In the genomic region with DNA sequence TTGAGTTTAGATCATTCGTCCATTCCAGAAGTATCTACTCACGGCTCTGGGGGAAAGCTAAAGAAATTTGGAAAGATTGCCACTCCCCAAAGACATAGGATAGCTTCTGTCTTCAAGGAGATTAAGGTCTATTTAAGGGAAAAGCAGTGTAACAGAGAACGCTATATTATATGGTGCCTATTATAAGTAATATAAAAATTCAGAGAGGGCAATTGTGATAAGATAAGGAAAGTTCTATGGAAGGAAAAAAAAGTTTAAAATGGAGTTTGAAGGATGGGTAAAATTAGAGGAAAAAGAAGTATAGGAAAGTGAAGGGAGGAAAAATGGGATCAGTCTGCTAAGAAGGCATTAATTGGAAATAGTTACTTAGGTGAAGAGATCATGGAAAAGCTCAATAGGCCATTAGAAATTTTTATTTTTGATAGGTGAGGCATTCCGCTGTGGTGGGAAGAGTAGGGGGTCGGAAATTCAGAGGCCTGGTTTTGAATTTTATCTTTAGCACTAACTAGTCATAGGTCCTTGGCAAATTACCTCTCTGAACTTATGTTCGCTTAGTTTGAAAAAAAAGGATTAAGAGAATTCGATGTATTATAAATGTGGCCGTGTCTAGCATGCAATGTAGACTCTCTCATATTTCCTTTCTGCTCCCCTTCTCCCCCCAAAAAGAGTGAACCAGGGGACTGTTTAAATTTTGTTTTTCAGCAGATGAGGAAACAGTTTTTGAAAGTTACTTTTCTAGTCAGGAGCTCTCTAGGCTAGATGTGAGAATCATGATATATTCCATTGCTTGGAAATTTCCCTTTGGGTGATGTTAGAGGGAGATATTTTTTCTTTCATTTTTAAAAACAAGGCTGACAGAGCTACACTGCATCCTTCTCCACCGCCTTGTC, we compare ENCODE assay signal across 8 cellular contexts. TPM values are rescaled to one million over a fixed set of nuclear protein-coding genes. Genes with fewer than 3 reads are reported as not detected.
DNase-seq lines count a peak whose midpoint lies in the region; ATAC-seq and TF ChIP-seq lines count a peak whose summit lies in the region.

No MANE protein-coding gene starts in this region.

- CTCF ChIA-PET in T-cell (lab: Charles Lee), result interaction anchor here in 1 of 2 donors (1.0 kb wide), 1 partner anchor 17 kb away, joined by 3 read pairs; no protein-coding TSS in a partner anchor

- H3K4me1 Mint-ChIP-seq in T-cell, result peaks cover 38 to 60% (median 45%) of the 10 kb centered on the region in 3 donors

- H3K4me3 ChIP-seq in fibroblast of the aortic adventitia (ENCODE audit: low read depth, low read length) (peak overlapping the region; percentile 67), skeletal muscle cell (ENCODE audit: low read depth, low read length) (peak overlapping the region; percentile 91)

- no peak for DNase-seq in T-cell
- no peak for DNase-seq in fibroblast of the aortic adventitia (ENCODE audit: low read depth)
- DNase-seq in skeletal muscle cell (ENCODE audit: low read depth), result no peak
- no peak for DNase-seq in SK-N-DZ (ENCODE audit: low spot score)
- no peak for DNase-seq in foreskin melanocyte

- H3K36me3 Mint-ChIP-seq in T-cell, result no peaks in the 10 kb centered on the region

- no peaks in the 10 kb centered on the region for H3K27me3 Mint-ChIP-seq in T-cell

- POLR2A ChIA-PET in T-cell (lab: Charles Lee), result interaction anchor here in 1 of 2 donors (1.2 kb wide), 1 partner anchor 10 kb away, joined by 3 read pairs; no protein-coding TSS in a partner anchor

- H3K27ac Mint-ChIP-seq in T-cell, result peak overlapping the region; percentile 83 to 93

- ATAC-seq in GM21529 (IDR thresholded peaks at IDR 0.05; ENCODE audit: unreplicated experiment), result peak; percentile 1
- no peak for ATAC-seq in T-cell (replicated peaks in 1 of 4)
- no peak for ATAC-seq in GM21526 (IDR thresholded peaks at IDR 0.05; ENCODE audit: low FRiP score, unreplicated experiment)
- no peak for ATAC-seq in HG03095 (IDR thresholded peaks at IDR 0.05; ENCODE audit: unreplicated experiment)

- H3K4me3 Mint-ChIP-seq in T-cell, result peak overlapping the region; percentile 94 to 97 (median 95)

- no peak for TF ChIP-seq CTCF in fibroblast of the aortic adventitia (IDR thresholded peaks at IDR 0.05; ENCODE audit: insufficient read depth, low read length)

- no peaks in the 10 kb centered on the region for H3K9me3 Mint-ChIP-seq in T-cell

RNA-seq across cellular contexts. Expression of a gene that starts 0.9 kb away (rescaled TPM):
- total RNA-seq in T-cell (10 to 100 TPM; 54.6 to 66.0 (median 58.6) TPM), fibroblast of the aortic adventitia (ENCODE audit: low replicate concordance) (32.9 and 128 TPM in 2 replicates)
- 58.9 and 61.2 TPM in 2 replicates for polyA plus RNA-seq in SK-N-DZ (2014; cell fraction: cytosol; rRNA removed)
- polyA plus RNA-seq in SK-N-DZ (2014; cell fraction: nucleus; rRNA removed), result 71.2 and 102 TPM in 2 replicates

RNA-seq across cellular contexts. Expression of a gene that starts 19.2 kb away (rescaled TPM):
- total RNA-seq in T-cell, result not detected
- not detected in 2 replicates for total RNA-seq in fibroblast of the aortic adventitia (ENCODE audit: low replicate concordance)
- polyA plus RNA-seq in SK-N-DZ (2014; cell fraction: cytosol; rRNA removed), result not detected in 2 replicates
- polyA plus RNA-seq in SK-N-DZ (2014; cell fraction: nucleus; rRNA removed), result 0.47 TPM in 1 of 2 replicates, not detected in the other
